In the genomic region with DNA sequence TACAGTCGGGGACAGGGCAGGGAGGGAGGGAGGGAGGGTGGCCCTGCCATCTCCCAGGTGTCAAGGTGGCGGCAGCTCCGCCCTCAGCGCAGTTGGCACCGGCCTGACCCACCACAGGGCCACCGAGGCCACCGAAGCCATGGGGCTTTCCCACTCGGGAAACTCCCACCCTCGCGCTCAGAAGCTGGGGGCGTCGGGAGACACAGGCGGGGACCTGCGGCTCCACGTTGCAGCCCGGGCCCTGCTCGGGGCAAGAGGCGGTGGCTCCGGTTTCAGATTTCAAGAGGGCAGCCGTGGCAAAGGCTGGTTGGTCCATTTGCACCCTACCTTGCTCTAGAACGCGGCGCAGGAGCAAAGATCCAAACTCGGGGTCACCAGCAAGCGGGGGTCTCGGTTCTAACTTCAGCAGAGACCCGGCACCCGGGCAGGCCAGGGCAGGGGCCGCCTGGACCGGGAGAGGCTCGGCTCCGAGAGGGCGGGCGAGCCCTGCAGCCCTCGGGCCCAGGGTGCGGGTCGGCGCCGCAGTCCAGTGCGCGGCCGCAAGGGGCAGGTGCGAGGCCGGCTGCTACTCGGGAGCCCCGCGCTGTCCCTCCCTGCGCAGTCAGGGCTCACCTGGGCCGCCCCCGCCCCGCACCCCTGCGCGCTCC, we compare ENCODE assay signal across 8 cellular contexts. TPM values are rescaled to one million over a fixed set of nuclear protein-coding genes. Genes with fewer than 3 reads are reported as not detected.
DNase-seq lines count a peak whose midpoint lies in the region; ATAC-seq and TF ChIP-seq lines count a peak whose summit lies in the region.

No MANE protein-coding gene starts in this region.

- peaks cover 0 to 2% (median 0%) of the 10 kb centered on the region in 3 donors for H3K36me3 Mint-ChIP-seq in CD8-positive, alpha-beta memory T cell

- H3K9me3 ChIP-seq in CD8-positive, alpha-beta memory T cell (ENCODE audit: low read length) = no peaks in the 10 kb centered on the region
- peaks cover 3% of the 10 kb centered on the region; the same call in 1 of the 2 replicates for H3K9me3 ChIP-seq in SJSA1 (replicated peaks)
- H3K9me3 ChIP-seq in adrenal gland (replicated peaks in 1 of 3) = no peaks in the 10 kb centered on the region
- H3K9me3 ChIP-seq in iPS-15b (ENCODE audit: control insufficient read depth, insufficient read depth, low read length) = no peaks in the 10 kb centered on the region
- H3K9me3 ChIP-seq in spleen = no peaks in the 10 kb centered on the region

- CTCF ChIA-PET in CD8-positive, alpha-beta memory T cell (lab: Charles Lee) = interaction anchor here (0.6 to 7.3 kb wide), 13 partner anchors 8 to 166 kb away, joined by 3 to 60 read pairs (median 14); a partner anchor contains a TSS

- intact Hi-C loops in adrenal gland (cut with DNase I) (no loop called here), spleen (cut with DNase I; ENCODE audit: low total_unique reads) (no loop called here)

- no peaks in the 10 kb centered on the region for H3K36me3 ChIP-seq in CD8-positive, alpha-beta memory T cell (ENCODE audit: insufficient read depth, low read length)
- H3K36me3 ChIP-seq in SJSA1 = peaks cover 3% of the 10 kb centered on the region; the same call in 1 of the 2 replicates
- no peaks in the 10 kb centered on the region for H3K36me3 ChIP-seq in adrenal gland (replicated peaks in 1 of 2)
- no peaks in the 10 kb centered on the region for H3K36me3 ChIP-seq in iPS-15b (ENCODE audit: control insufficient read depth, insufficient read depth, low read length)
- H3K36me3 ChIP-seq in spleen = no peaks in the 10 kb centered on the region

- H3K4me3 ChIP-seq in CD8-positive, alpha-beta memory T cell (ENCODE audit: low read length) = peak overlapping the region; percentile 51
- H3K4me3 ChIP-seq in SJSA1 = peak overlapping the region; percentile 60
- H3K4me3 ChIP-seq in adrenal gland = peak overlapping the region in 3 of 4 donors; percentile 29 to 92 (median 65)
- peak overlapping the region; percentile 60 for H3K4me3 ChIP-seq in iPS-15b (ENCODE audit: low read depth, low read length)
- H3K4me3 ChIP-seq in spleen = peak overlapping the region; percentile 54 to 88 (median 66)

- H3K27me3 Mint-ChIP-seq in CD8-positive, alpha-beta memory T cell = peaks cover 0 to 4% of the 10 kb centered on the region in 2 donors

- TF ChIP-seq CTCF in adrenal gland (IDR thresholded peaks at IDR 0.05) = peak in 5 of 6 experiments; percentile 29 to 74 (median 59)
- TF ChIP-seq CTCF in spleen (IDR thresholded peaks at IDR 0.05 in 8 of 11, conservative IDR thresholded peaks at IDR 0.05 in 3 of 11) = peak in 9 of 11 experiments; percentile 13 to 70 (median 63)

- peak overlapping the region; percentile 70 for H3K9ac ChIP-seq in iPS-15b (ENCODE audit: low read depth, low read length)

- H3K4me1 ChIP-seq in CD8-positive, alpha-beta memory T cell (ENCODE audit: insufficient read depth, low read length) = peaks cover 20% of the 10 kb centered on the region
- H3K4me1 ChIP-seq in SJSA1 (replicated peaks) = peaks cover 19% of the 10 kb centered on the region
- H3K4me1 ChIP-seq in adrenal gland (replicated peaks in 1 of 2) = peaks cover 14 to 35% of the 10 kb centered on the region in 2 donors
- H3K4me1 ChIP-seq in iPS-15b (ENCODE audit: control insufficient read depth, insufficient read depth, low read length) = peaks cover 8% of the 10 kb centered on the region
- H3K4me1 ChIP-seq in spleen = peaks cover 13 to 49% (median 31%) of the 10 kb centered on the region in 6 donors

- H3K27ac ChIP-seq in CD8-positive, alpha-beta memory T cell (ENCODE audit: low read depth, low read length) = peak overlapping the region; percentile 87
- H3K27ac ChIP-seq in SJSA1 = peak overlapping the region; percentile 86; the same call in 1 of the 2 replicates
- H3K27ac ChIP-seq in adrenal gland = peak overlapping the region in 4 of 5 donors; percentile 62 to 89 (median 74)
- peak overlapping the region; percentile 60 to 90 (median 82) for H3K27ac ChIP-seq in spleen

- POLR2A ChIA-PET in CD8-positive, alpha-beta memory T cell (lab: Charles Lee) = interaction anchor here (0.8 to 3.1 kb wide), 5 partner anchors 10 to 32 kb away, joined by 3 to 19 read pairs (median 7); a partner anchor contains a TSS

- TF ChIP-seq POLR2A in adrenal gland (IDR thresholded peaks at IDR 0.05) = peak; percentile 1 to 34
- no peak for TF ChIP-seq POLR2A in spleen (IDR thresholded peaks at IDR 0.05)

- H3K27ac Mint-ChIP-seq in CD8-positive, alpha-beta memory T cell = peak overlapping the region; percentile 77 to 99 (median 96)

- 2 to 33% (median 5%) methylated on average over 1 to 53 of the region's 53 CpGs for WGBS in adrenal gland, 4 donors
- 2 to 9% (median 3%) methylated on average over 17 to 53 of the region's 53 CpGs for WGBS in spleen, 5 donors

- peak overlapping the region; percentile 74 to 98 (median 84) for H3K4me3 Mint-ChIP-seq in CD8-positive, alpha-beta memory T cell

- no peaks in the 10 kb centered on the region for H3K27me3 ChIP-seq in CD8-positive, alpha-beta memory T cell (ENCODE audit: insufficient read depth, low read length, poor library complexity, severe bottlenecking)
- H3K27me3 ChIP-seq in SJSA1 (replicated peaks) (no peaks in the 10 kb centered on the region), adrenal gland (no peaks in the 10 kb centered on the region), iPS-15b (ENCODE audit: control insufficient read depth, insufficient read depth, low read length) (no peaks in the 10 kb centered on the region), spleen (replicated peaks in 1 of 7) (peaks cover 0 to 23% (median 0%) of the 10 kb centered on the region in 7 donors)

- H3K4me1 Mint-ChIP-seq in CD8-positive, alpha-beta memory T cell = peaks cover 28 to 65% (median 40%) of the 10 kb centered on the region in 3 donors

- DNase-seq in CD8-positive, alpha-beta memory T cell = peak; percentile 40 to 82 (median 76)
- DNase-seq in SJSA1 (ENCODE audit: low read depth in 1 of 2, low spot score in 2 of 2) = peak; percentile 59 to 71
- DNase-seq in adrenal gland = peak in 6 of 7 donors; percentile 39 to 70 (median 62)
- DNase-seq in spleen = no peak
- no peak for DNase-seq in NCI-H1436 treated with DMSO at 0.1 percent for 48 hours (lab: John Stamatoyannopoulos, UW)

- H3K9me3 Mint-ChIP-seq in CD8-positive, alpha-beta memory T cell = no peaks in the 10 kb centered on the region

- ATAC-seq in GM19455 (IDR thresholded peaks at IDR 0.05; ENCODE audit: unreplicated experiment) (peak; percentile 77), HG03520 (IDR thresholded peaks at IDR 0.05; ENCODE audit: unreplicated experiment) (peak; percentile 59)

RNA-seq across cellular contexts. Expression of a gene that starts 0.4 kb away (rescaled TPM):
- total RNA-seq in CD8-positive, alpha-beta memory T cell = 10 to 100 TPM; 14.3 to 16.6 TPM
- polyA plus RNA-seq in CD8-positive, alpha-beta memory T cell = 42.7 TPM
- total RNA-seq in SJSA1 (2014; rRNA removed; shearing (Covaris generic)) = 8.6 and 13.4 TPM in 2 replicates
- total RNA-seq in adrenal gland (100 to 1,000 TPM in 2 of 8 donors, 10 to 100 TPM in 6; 38.7 to 195 (median 68.4) TPM), spleen (10 to 100 TPM; 10.1 to 36.4 (median 13.6) TPM)
- polyA plus RNA-seq in adrenal gland (100 to 1,000 TPM in 2 of 3 donors, 10 to 100 TPM in 1; 38.8 to 116 (median 113) TPM), spleen (1 to 10 TPM; 2.6 to 6.6 (median 4.0) TPM)

RNA-seq across cellular contexts. Expression of a gene that starts 31.2 kb away (rescaled TPM):
- 1 to 10 TPM; 4.6 to 4.7 TPM for total RNA-seq in CD8-positive, alpha-beta memory T cell
- 5.5 TPM for polyA plus RNA-seq in CD8-positive, alpha-beta memory T cell
- 0.13 TPM in 1 of 2 replicates, not detected in the other for total RNA-seq in SJSA1 (2014; rRNA removed; shearing (Covaris generic))
- 10 to 100 TPM in 6 of 8 donors, 1 to 10 TPM in 2; 3.3 to 49.7 (median 12.2) TPM for total RNA-seq in adrenal gland
- polyA plus RNA-seq in adrenal gland = 10 to 100 TPM in 2 of 3 donors, 1 to 10 TPM in 1; 7.7 to 34.0 (median 16.1) TPM
- 10 to 100 TPM in 4 of 7 donors, 1 to 10 TPM in 3; 6.1 to 17.3 (median 10.1) TPM for total RNA-seq in spleen
- 1 to 10 TPM in 2 of 3 donors, under 1 TPM in 1; 0.61 to 5.1 (median 1.3) TPM for polyA plus RNA-seq in spleen

Comparison
In these comparisons a context has a peak if more than half of its experiments do, and no peak if none do; other contexts are left out.
1. DNase-seq: peak in CD8-positive, alpha-beta memory T cell (5 of 5), SJSA1 (2 of 2) and adrenal gland (6 of 7); none in spleen (single experiment) and NCI-H1436 treated with DMSO at 0.1 percent for 48 hours (single experiment).
2. POLR2A ChIP-seq: peak in adrenal gland (2 of 2); none in spleen (0 of 3).
3. Peak in every context shown above with its lines, with median percentiles within 50 percentile points of each other: H3K27ac ChIP-seq and H3K4me3 ChIP-seq.